Comparison of ENCODE assay signal across 8 cellular contexts in genomic region chr6:36094786-36095496, GRCh38. TPM values are rescaled to one million over a fixed set of nuclear protein-coding genes. Genes with fewer than 3 reads are reported as not detected.
DNase-seq lines count a peak whose midpoint lies in the region; ATAC-seq and TF ChIP-seq lines count a peak whose summit lies in the region.

No MANE protein-coding gene starts in this region.

- ATAC-seq in GM18505 (IDR thresholded peaks at IDR 0.05; ENCODE audit: unreplicated experiment): peak; percentile 68
- peak; percentile 86 for ATAC-seq in gastroesophageal sphincter

- no peak for TF ChIP-seq EP300 in gastroesophageal sphincter (IDR thresholded peaks at IDR 0.05)

- H3K9me3 ChIP-seq in SJSA1 (replicated peaks) (no peaks in the 10 kb centered on the region), gastroesophageal sphincter (no peaks in the 10 kb centered on the region), subcutaneous abdominal adipose tissue (ENCODE audit: control insufficient read depth in 5 of 5, low read length in 5 of 5) (no peaks in the 10 kb centered on the region)

- TF ChIP-seq CTCF in LNCaP clone FGC (IDR thresholded peaks at IDR 0.05; ENCODE audit: control insufficient read depth, extremely low read depth, insufficient read depth) (peak; percentile 92), gastroesophageal sphincter (IDR thresholded peaks at IDR 0.05) (peak; percentile 94 to 99 (median 96))

- H3K36me3 ChIP-seq in SJSA1 (peaks cover 19% of the 10 kb centered on the region), gastroesophageal sphincter (peaks cover 0 to 47% of the 10 kb centered on the region in 2 donors), subcutaneous abdominal adipose tissue (ENCODE audit: control insufficient read depth in 5 of 5, insufficient read depth in 5 of 5, low read length in 5 of 5) (peaks cover 15 to 34% (median 17%) of the 10 kb centered on the region in 5 donors)

- H3K27ac ChIP-seq in SJSA1: no peak overlapping the region
- peak overlapping the region; percentile 51 to 66 (median 58) for H3K27ac ChIP-seq in gastroesophageal sphincter
- H3K27ac ChIP-seq in subcutaneous abdominal adipose tissue (ENCODE audit: low read depth, low read length): peak overlapping the region; percentile 15

- H3K9ac ChIP-seq in subcutaneous abdominal adipose tissue (ENCODE audit: low read length in 5 of 5): peak overlapping the region in 4 of 5 donors; percentile 26 to 63 (median 46)

- no peaks in the 10 kb centered on the region for H3K27me3 ChIP-seq in SJSA1 (replicated peaks)
- H3K27me3 ChIP-seq in gastroesophageal sphincter: no peaks in the 10 kb centered on the region
- H3K27me3 ChIP-seq in subcutaneous abdominal adipose tissue (ENCODE audit: control insufficient read depth in 5 of 5, insufficient read depth in 4 of 5, low read length in 5 of 5): no peaks in the 10 kb centered on the region

- DNase-seq in 8988T (peak; percentile 26), LNCaP clone FGC (ENCODE audit: low read depth) (peak; percentile 45), SJSA1 (ENCODE audit: low read depth in 1 of 2, low spot score in 2 of 2) (peak; percentile 68 to 72), occipital lobe (lab: John Stamatoyannopoulos, UW) (peak; percentile 68)
- DNase-seq in activated naive CD4-positive, alpha-beta T cell (lab: John Stamatoyannopoulos, UW): peak; percentile 58 to 80 (median 74)

- H3K4me3 ChIP-seq in LNCaP clone FGC (ENCODE audit: low read depth, low read length): no peak overlapping the region
- H3K4me3 ChIP-seq in SJSA1: no peak overlapping the region
- no peak overlapping the region for H3K4me3 ChIP-seq in gastroesophageal sphincter
- H3K4me3 ChIP-seq in subcutaneous abdominal adipose tissue (ENCODE audit: low read depth in 1 of 5, low read length in 5 of 5): no peak overlapping the region

- H3K4me1 ChIP-seq in SJSA1 (replicated peaks) (no peaks in the 10 kb centered on the region), gastroesophageal sphincter (peaks cover 0 to 26% (median 2%) of the 10 kb centered on the region in 3 donors), subcutaneous abdominal adipose tissue (ENCODE audit: control insufficient read depth in 5 of 5, insufficient read depth in 5 of 5, low read length in 5 of 5) (peaks cover 0 to 13% (median 12%) of the 10 kb centered on the region in 5 donors)

- TF ChIP-seq POLR2A in GM18505 (IDR thresholded peaks at IDR 0.05; ENCODE audit: borderline replicate concordance, extremely low read depth, insufficient read depth, insufficient read length) (no peak), gastroesophageal sphincter (IDR thresholded peaks at IDR 0.05) (no peak)

- WGBS in gastroesophageal sphincter (ENCODE audit: low coverage in 1 of 2), 2 donors: 0% methylated on average over 8 of the region's 8 CpGs

RNA-seq across cellular contexts. Expression of gene MAPK13, which starts 35.4 kb away (rescaled TPM):
- total RNA-seq in SJSA1 (2014; rRNA removed; shearing (Covaris generic)): not detected in 2 replicates
- total RNA-seq in gastroesophageal sphincter: 1 to 10 TPM; 1.4 to 8.4 (median 3.1) TPM
- total RNA-seq in occipital lobe: 3.0 TPM
